In the genomic region with DNA sequence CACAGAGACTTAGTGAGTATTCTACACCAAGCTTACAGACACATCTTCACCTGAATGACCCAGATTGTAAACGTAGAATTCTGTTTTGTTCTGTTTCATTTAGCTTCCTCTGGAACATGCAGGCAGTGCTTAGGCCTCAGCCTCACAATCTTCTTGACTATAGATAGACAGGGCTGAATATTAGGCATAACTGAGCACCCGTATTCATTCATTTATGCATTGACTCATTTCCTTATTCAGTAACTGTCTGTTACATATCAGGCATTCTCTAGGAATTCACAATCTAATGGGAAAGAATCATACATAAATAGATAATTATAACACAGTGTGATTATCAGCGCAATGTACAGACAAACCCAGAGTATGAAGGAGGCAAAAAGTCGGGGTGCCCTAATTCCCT, we compare ENCODE assay signal across 17 cellular contexts.
"Had no signal": no experiment of that assay in that cellular context is flagged by ENCODE, and none has a peak within 500 bp of the region (broad histone marks: within the 10 kb centered on the region; RNA-seq: fewer than 3 reads in every experiment).

No MANE protein-coding gene starts in this region.

- H3K27ac ChIP-seq: gastroesophageal sphincter, heart left ventricle, prostate gland, right atrium auricular region, tibial artery had no signal

- H3K27me3 ChIP-seq: gastroesophageal sphincter, heart left ventricle, right atrium auricular region, tibial artery had no signal

- H3K36me3 ChIP-seq: gastroesophageal sphincter, heart left ventricle, prostate gland, right atrium auricular region, tibial artery had no signal

- H3K4me1 ChIP-seq: gastroesophageal sphincter, heart left ventricle, prostate gland, right atrium auricular region, tibial artery had no signal

- ATAC-seq: gastroesophageal sphincter; heart left ventricle; left ventricle myocardium superior; stimulated activated naive CD8-positive, alpha-beta T cell treated with anti-CD3 and anti-CD28 coated beads, Interleukin-15, Interleukin-2, amounts not matched to agents 100 U/mL and 50 U/mL, for 24 hours; WTC11 had no signal

- H3K4me3 ChIP-seq: gastroesophageal sphincter, heart left ventricle, prostate gland, right atrium auricular region, tibial artery had no signal

- H3K9me3 ChIP-seq: gastroesophageal sphincter, heart left ventricle, prostate gland, right atrium auricular region, tibial artery had no signal

- DNase-seq: activated CD4-positive, alpha-beta memory T cell treated with anti-CD3 and anti-CD28 coated beads for 36 hours; activated CD4-positive, alpha-beta T cell treated with anti-CD3 and anti-CD28 coated beads for 4 hours; activated naive CD4-positive, alpha-beta T cell; activated naive CD8-positive, alpha-beta T cell treated with anti-CD3 and anti-CD28 coated beads, Interleukin-2, amount 10 ng/mL, durations not matched to agents 7 days and 5 days; activated T-cell treated with anti-CD3 and anti-CD28 coated beads for 4 hours; anterior cingulate cortex; erythroblast; heart left ventricle; kidney glomerular epithelial cell; left ventricle myocardium superior; stimulated activated naive CD8-positive, alpha-beta T cell treated with anti-CD3 and anti-CD28 coated beads, Interleukin-15, Interleukin-2, amounts not matched to agents 100 U/mL and 50 U/mL, for 24 hours; substantia nigra; tibial artery had no signal
